ENCODE assay signal across 13 cellular contexts in genomic region chr2:25671622-25672021, GRCh38. TPM values are rescaled to one million over a fixed set of nuclear protein-coding genes. Genes with fewer than 3 reads are reported as not detected.
DNase-seq lines count a peak whose midpoint lies in the region; ATAC-seq and TF ChIP-seq lines count a peak whose summit lies in the region.
"Had no signal": no experiment of that assay in that cellular context is flagged by ENCODE, and none has a peak within 500 bp of the region (broad histone marks: within the 10 kb centered on the region; RNA-seq: fewer than 3 reads in every experiment).

No MANE protein-coding gene starts in this region.

- H3K79me1 ChIP-seq in H9 (ENCODE audit: insufficient read depth, low read depth, low read length, poor library complexity, severe bottlenecking) (no peaks in the 10 kb centered on the region), mesenchymal stem cell (replicated peaks; ENCODE audit: low read length, poor library complexity, severe bottlenecking) (peaks cover 17% of the 10 kb centered on the region)

- H3K27ac ChIP-seq in BLaER1, result no peak overlapping the region
- no peak overlapping the region for H3K27ac ChIP-seq in H9 (ENCODE audit: insufficient read length, low read depth, low read length)
- no peak overlapping the region for H3K27ac ChIP-seq in mesenchymal stem cell (ENCODE audit: low read length, poor library complexity, severe bottlenecking)
- H3K27ac ChIP-seq: neutrophil had no signal

- H3K14ac ChIP-seq in H9 (ENCODE audit: insufficient read depth, low read length), result no peak overlapping the region
- no peak overlapping the region for H3K14ac ChIP-seq in mesenchymal stem cell (ENCODE audit: low read length in 2 of 2)

- H2BK12ac ChIP-seq in H9 (ENCODE audit: insufficient read length, low read depth, low read length), result no peak overlapping the region
- no peak overlapping the region for H2BK12ac ChIP-seq in mesenchymal stem cell (ENCODE audit: low read length in 2 of 2)

- peaks cover 13% of the 10 kb centered on the region; the same call in 1 of the 2 replicates for H3K79me2 ChIP-seq in H9 (ENCODE audit: insufficient read depth, low read length)

- H3K27me3 ChIP-seq in BLaER1 (no peaks in the 10 kb centered on the region), H9 (ENCODE audit: insufficient read depth, low read length) (no peaks in the 10 kb centered on the region; the same call in 1 of the 2 replicates), mesenchymal stem cell (ENCODE audit: control insufficient read depth in 1 of 2, insufficient read depth in 1 of 2, low read length in 2 of 2) (no peaks in the 10 kb centered on the region)
- H3K27me3 ChIP-seq: neutrophil, upper lobe of left lung had no signal

- no peak overlapping the region for H4K91ac ChIP-seq in H9 (ENCODE audit: insufficient read length, low read depth, low read length)
- H4K91ac ChIP-seq in mesenchymal stem cell (ENCODE audit: low read length), result no peak overlapping the region

- H2BK15ac ChIP-seq in H9 (ENCODE audit: low read depth, low read length), result no peak overlapping the region
- H2BK15ac ChIP-seq in mesenchymal stem cell (ENCODE audit: low read depth, poor library complexity, severe bottlenecking), result no peak overlapping the region

- H3K4me3 ChIP-seq in BLaER1, result peak overlapping the region; percentile 80; the same call in 1 of the 2 replicates
- H3K4me3 ChIP-seq in mesenchymal stem cell (ENCODE audit: insufficient read depth in 1 of 2, low read depth in 1 of 2, low read length in 2 of 2), result peak overlapping the region in 1 of 2 experiments; percentile 88

- H3K56ac ChIP-seq in H9 (ENCODE audit: insufficient read length, low read depth, low read length), result no peak overlapping the region

- no peak overlapping the region for H2BK5ac ChIP-seq in H9 (ENCODE audit: insufficient read length, low read length)
- no peak overlapping the region for H2BK5ac ChIP-seq in mesenchymal stem cell (ENCODE audit: low read depth, low read length, poor library complexity, severe bottlenecking)

- H3K23me2 ChIP-seq in H9 (ENCODE audit: insufficient read length, low read depth, low read length, poor library complexity, severe bottlenecking), result peaks cover 12% of the 10 kb centered on the region

- H3K9me3 Mint-ChIP-seq in H9 (peaks cover 0 to 1% of the 10 kb centered on the region in 2 experiments; a peak in 2 of 5 replicates), memory B cell (no peaks in the 10 kb centered on the region)
- no peaks in the 10 kb centered on the region for H3K9me3 Mint-ChIP-seq in activated T-helper 17 cell treated with anti-CD3 and anti-CD28 coated beads, Interleukin-2, amount 50 U/mL, for 72 hours

- H3K4me3 Mint-ChIP-seq in H9, result peak overlapping the region; percentile 80 to 89
- H3K4me3 Mint-ChIP-seq in activated T-helper 17 cell treated with anti-CD3 and anti-CD28 coated beads, Interleukin-2, amount 50 U/mL, for 72 hours, result peak overlapping the region; percentile 81
- peak overlapping the region; percentile 25 for H3K4me3 Mint-ChIP-seq in memory B cell

- H4K20me1 ChIP-seq in BLaER1 (peaks cover 34% of the 10 kb centered on the region), H9 (ENCODE audit: control insufficient read depth, insufficient read depth, insufficient read length) (no peaks in the 10 kb centered on the region)

- no CpG with 5 or more reads among the region's 2 CpGs for WGBS in H9 (ENCODE audit: extremely low coverage, insufficient read length, low lambda C conversion rate)
- WGBS in mesenchymal stem cell, result 95% methylated on average over 1 of the region's 2 CpGs

- no peak overlapping the region for H3K18ac ChIP-seq in H9 (ENCODE audit: insufficient read length, low read depth, low read length)
- no peak overlapping the region for H3K18ac ChIP-seq in mesenchymal stem cell (ENCODE audit: low read depth in 1 of 2, low read length in 2 of 2)

- peak overlapping the region in 1 of 3 experiments; percentile 54; a peak in 1 of 7 replicates for H3K27ac Mint-ChIP-seq in H9
- H3K27ac Mint-ChIP-seq in activated T-helper 17 cell treated with anti-CD3 and anti-CD28 coated beads, Interleukin-2, amount 50 U/mL, for 72 hours, result no peak overlapping the region
- no peak overlapping the region for H3K27ac Mint-ChIP-seq in memory B cell

- no peak overlapping the region for H3K4ac ChIP-seq in H9 (ENCODE audit: low read depth, low read length)
- no peak overlapping the region for H3K4ac ChIP-seq in mesenchymal stem cell (ENCODE audit: low read depth in 1 of 2, low read length in 2 of 2)

- H3K9me3 ChIP-seq in BLaER1 (no peaks in the 10 kb centered on the region), H9 (ENCODE audit: control insufficient read depth, low read depth, low read length) (no peaks in the 10 kb centered on the region), mesenchymal stem cell (ENCODE audit: control insufficient read depth, low read length) (peaks cover 2% of the 10 kb centered on the region)
- H3K9me3 ChIP-seq: neutrophil, upper lobe of left lung had no signal

- no peak overlapping the region for H4K5ac ChIP-seq in H9 (ENCODE audit: insufficient read length, low read depth, low read length)

- H3K9ac ChIP-seq in BLaER1 (0 out of 2 replicates have a peak overlapping the region, but pooled peaks have one; percentile 82), H9 (ENCODE audit: extremely low read depth, insufficient read length, low read length) (no peak overlapping the region), mesenchymal stem cell (ENCODE audit: low read length) (no peak overlapping the region)

- H3K4me2 ChIP-seq in BLaER1 (peak overlapping the region; percentile 98), H9 (ENCODE audit: insufficient read depth, insufficient read length, low read length) (peak overlapping the region; percentile 88), mesenchymal stem cell (ENCODE audit: low read length, poor library complexity, severe bottlenecking) (no peak overlapping the region)

- H3K27me3 Mint-ChIP-seq in H9 (ENCODE audit: low read depth) (peaks cover 38% of the 10 kb centered on the region), memory B cell (no peaks in the 10 kb centered on the region)
- no peaks in the 10 kb centered on the region for H3K27me3 Mint-ChIP-seq in activated T-helper 17 cell treated with anti-CD3 and anti-CD28 coated beads, Interleukin-2, amount 50 U/mL, for 72 hours

- H3K4me1 ChIP-seq in BLaER1 (peaks cover 22% of the 10 kb centered on the region), H9 (ENCODE audit: insufficient read depth, low read length) (peaks cover 5% of the 10 kb centered on the region; the same call in 1 of the 2 replicates), mesenchymal stem cell (ENCODE audit: control insufficient read depth, insufficient read depth, low read depth, low read length) (peaks cover 6% of the 10 kb centered on the region)

- H3T11ph ChIP-seq in H9 (ENCODE audit: low read length), result no peak overlapping the region

- H2AK5ac ChIP-seq in H9 (ENCODE audit: insufficient read length, low read length) (no peak overlapping the region), mesenchymal stem cell (ENCODE audit: low read length, severe bottlenecking) (no peak overlapping the region)

- H4K8ac ChIP-seq in H9 (replicated peaks; ENCODE audit: insufficient read length, low read depth, low read length) (no peak overlapping the region), mesenchymal stem cell (ENCODE audit: low read length) (no peak overlapping the region)

- H2BK20ac ChIP-seq in H9 (ENCODE audit: low read depth, low read length, poor library complexity, severe bottlenecking), result no peak overlapping the region

- H3K36me3 Mint-ChIP-seq in H9 (ENCODE audit: insufficient read depth in 1 of 3, low read depth in 3 of 3) (no peaks in the 10 kb centered on the region; a peak in 1 of 7 replicates), memory B cell (peaks cover 2% of the 10 kb centered on the region)
- H3K36me3 Mint-ChIP-seq in activated T-helper 17 cell treated with anti-CD3 and anti-CD28 coated beads, Interleukin-2, amount 50 U/mL, for 72 hours (ENCODE audit: low read depth), result no peaks in the 10 kb centered on the region

- no peak overlapping the region for H2AFZ ChIP-seq in H9 (ENCODE audit: low read length)
- H2AFZ ChIP-seq in mesenchymal stem cell (ENCODE audit: low read depth, low read length), result no peak overlapping the region

- peaks cover 35 to 43% of the 10 kb centered on the region in 2 experiments for H3K4me1 Mint-ChIP-seq in H9
- H3K4me1 Mint-ChIP-seq in activated T-helper 17 cell treated with anti-CD3 and anti-CD28 coated beads, Interleukin-2, amount 50 U/mL, for 72 hours, result peaks cover 11% of the 10 kb centered on the region
- peaks cover 12% of the 10 kb centered on the region for H3K4me1 Mint-ChIP-seq in memory B cell

- ATAC-seq in activated T-helper 17 cell treated with anti-CD3 and anti-CD28 coated beads, Interleukin-2, amount 50 U/mL, for 72 hours (replicated peaks), result no peak
- ATAC-seq in memory B cell (ENCODE audit: low read depth) (no peak), GM18498 (IDR thresholded peaks at IDR 0.05; ENCODE audit: unreplicated experiment) (no peak), HG03442 (IDR thresholded peaks at IDR 0.05; ENCODE audit: unreplicated experiment) (no peak)

- DNase-seq in H9 (no peak), memory B cell (ENCODE audit: low spot score in 2 of 2) (no peak), OCI-M2 (lab: John Stamatoyannopoulos, UW; ENCODE audit: unreplicated experiment) (no peak), mesenchymal stem cell (no peak)
- DNase-seq: activated gamma-delta T cell treated with Interleukin-2 at 50 U/mL for 16 hours, NCI-H526 treated with DMSO at 0.1 percent for 48 hours, T1000 had no signal

- TF ChIP-seq CTCF in H9 (conservative IDR thresholded peaks at IDR 0.05), result no peak

- H3K36me3 ChIP-seq in BLaER1 (no peaks in the 10 kb centered on the region), mesenchymal stem cell (ENCODE audit: control insufficient read depth in 1 of 2, insufficient read depth in 2 of 2, low read depth in 1 of 2, low read length in 2 of 2) (no peaks in the 10 kb centered on the region)
- H3K36me3 ChIP-seq: neutrophil, upper lobe of left lung had no signal

- H2BK120ac ChIP-seq in H9 (ENCODE audit: low read depth, low read length, poor library complexity, severe bottlenecking), result no peak overlapping the region
- H2BK120ac ChIP-seq in mesenchymal stem cell (ENCODE audit: low read depth, low read length), result no peak overlapping the region

- no peak overlapping the region for H3K23ac ChIP-seq in H9 (ENCODE audit: insufficient read length, low read depth, low read length)
- H3K23ac ChIP-seq in mesenchymal stem cell (ENCODE audit: low read length in 2 of 2), result no peak overlapping the region

RNA-seq across cellular contexts. Expression of gene DTNB, which starts 1.8 kb away (rescaled TPM):
- 26.7 and 31.7 TPM in 2 replicates for total RNA-seq in H9 (2021)
- total RNA-seq in activated T-helper 17 cell treated with anti-CD3 and anti-CD28 coated beads, Interleukin-2, amount 50 U/mL, for 72 hours, result 10 to 100 TPM; 10.0 to 11.8 TPM
- polyA plus RNA-seq in mesenchymal stem cell (2013, experiment 1 of 2), result 2.3 TPM
- 3.0 TPM for polyA plus RNA-seq in mesenchymal stem cell (2013, experiment 2 of 2)

Comparison
In these comparisons a context has a peak if more than half of its experiments do, and no peak if none do; other contexts are left out.
1. H3K4me3 Mint-ChIP-seq: peak in every context shown above with its lines; median percentile 84 in H9; 81 in activated T-helper 17 cell treated with anti-CD3 and anti-CD28 coated beads, Interleukin-2, amount 50 U/mL, for 72 hours; 25 in memory B cell.